In the genomic region with DNA sequence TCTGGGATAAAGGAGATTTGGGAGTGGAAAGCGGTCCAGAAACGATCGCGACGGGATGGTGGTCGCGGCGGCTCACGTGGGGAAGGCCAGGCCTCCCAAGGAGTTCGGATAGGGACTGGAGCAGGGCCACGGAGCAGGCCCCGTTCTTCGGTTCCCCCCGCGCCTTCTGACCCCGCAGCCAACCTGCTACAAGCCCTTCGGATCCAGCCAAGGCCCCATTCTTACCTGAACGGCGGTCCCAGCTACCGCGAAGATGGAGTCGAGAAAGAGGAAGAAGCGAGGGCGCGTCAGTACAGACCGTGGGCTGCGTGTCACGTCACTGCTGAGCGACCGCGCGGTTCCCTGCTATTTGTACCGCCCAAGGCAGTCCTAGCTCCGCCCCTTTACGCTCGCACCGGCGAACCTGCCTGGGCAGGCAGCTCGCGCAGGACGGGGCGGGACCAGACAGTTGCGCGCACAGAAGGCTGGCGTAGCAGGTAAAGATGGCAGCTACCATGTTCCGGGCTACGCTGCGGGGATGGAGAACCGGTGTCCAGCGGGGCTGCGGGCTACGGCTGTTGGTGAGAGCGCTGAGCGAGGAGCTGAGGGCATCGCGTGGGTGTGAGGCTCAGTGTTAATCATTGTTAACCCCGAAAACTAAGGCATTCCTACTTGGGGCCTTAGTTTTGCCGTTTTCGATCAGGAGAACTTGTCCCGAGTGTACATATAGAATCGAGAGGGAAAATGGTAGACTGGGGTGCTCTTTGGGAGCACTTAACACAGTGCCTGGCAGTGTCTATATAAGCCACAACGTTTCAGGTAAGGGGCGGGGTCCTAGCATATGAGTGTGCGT, we compare ENCODE assay signal across 8 cellular contexts. TPM values are rescaled to one million over a fixed set of nuclear protein-coding genes. Genes with fewer than 3 reads are reported as not detected.
A peak's percentile ranks its signal among the peaks of the same experiment; 100 is the strongest.
DNase-seq lines count a peak whose midpoint lies in the region; ATAC-seq and TF ChIP-seq lines count a peak whose summit lies in the region.

A gene (minus strand): TSS at position 270 of the 832 bp plus-strand sequence. CDS start 321 bp downstream, outside the sequence.
A gene (plus strand): TSS at position 457 of the 832 bp plus-strand sequence. CDS start 26 bp downstream, at position 483.

- H3K9me3 ChIP-seq in BE2C = no peaks in the 10 kb centered on the region

- peaks cover 10% of the 10 kb centered on the region for H3K36me3 ChIP-seq in BE2C

- H3K27ac ChIP-seq in coronary artery = peak within 1 kb of the TSS; percentile 92 to 97

- H3K4me3 ChIP-seq in BE2C (ENCODE audit: low read depth, low read length) (peak within 1 kb of the TSS; percentile 88), coronary artery (peak within 1 kb of the TSS; percentile 77)

- no peaks in the 10 kb centered on the region for H3K27me3 Mint-ChIP-seq in activated CD4-positive, alpha-beta T cell treated with anti-CD3 and anti-CD28 coated beads, Interleukin-2, amount 10 ng/mL, durations not matched to agents 24 days and 14 days

- peaks cover 37% of the 10 kb centered on the region for H3K4me1 Mint-ChIP-seq in activated CD4-positive, alpha-beta T cell treated with anti-CD3 and anti-CD28 coated beads, Interleukin-2, amount 10 ng/mL, durations not matched to agents 24 days and 14 days

- intact Hi-C loops in activated CD4-positive, alpha-beta T cell treated with anti-CD3 and anti-CD28 coated beads, Interleukin-2, amount 10 ng/mL, durations not matched to agents 24 days and 14 days (cut with micrococcal nuclease) = loop anchor here (1.0 kb wide), 5 partner anchors 12 to 205 kb away; a partner anchor contains a TSS

- no peaks in the 10 kb centered on the region for H3K4me1 ChIP-seq in BE2C

- TF ChIP-seq CTCF in BE2C (IDR thresholded peaks at IDR 0.05; ENCODE audit: low read depth, low read length) = no peak
- TF ChIP-seq CTCF in coronary artery (IDR thresholded peaks at IDR 0.05) = no peak

- peak; percentile 94 for DNase-seq in BE2C
- DNase-seq in GM19240 (ENCODE audit: insufficient read length, low spot score) = peak; percentile 96
- DNase-seq in NCI-H526 treated with DMSO at 0.1 percent for 48 hours (lab: John Stamatoyannopoulos, UW) = peak; percentile 98
- DNase-seq in activated CD4-positive, alpha-beta T cell treated with anti-CD3 and anti-CD28 coated beads, Interleukin-2, amount 10 ng/mL, durations not matched to agents 24 days and 14 days = peak; percentile 100
- peak; percentile 98 for DNase-seq in coronary artery (ENCODE audit: low spot score)
- peak; percentile 99 for DNase-seq in left kidney (ENCODE audit: low read depth, low spot score)
- peak; percentile 99 for DNase-seq in stimulated activated CD4-positive, alpha-beta T cell treated with anti-CD3 and anti-CD28 coated beads, Interleukin-2, amount 100 ng/mL, for 24 hours

- peak; percentile 70 for ATAC-seq in HG03460 (IDR thresholded peaks at IDR 0.05; ENCODE audit: unreplicated experiment)

- H3K36me3 Mint-ChIP-seq in activated CD4-positive, alpha-beta T cell treated with anti-CD3 and anti-CD28 coated beads, Interleukin-2, amount 10 ng/mL, durations not matched to agents 24 days and 14 days (ENCODE audit: low read depth) = peaks cover 66% of the 10 kb centered on the region

- H3K27me3 ChIP-seq in BE2C = no peaks in the 10 kb centered on the region

- peak within 1 kb of the TSS; percentile 100 for H3K4me3 Mint-ChIP-seq in activated CD4-positive, alpha-beta T cell treated with anti-CD3 and anti-CD28 coated beads, Interleukin-2, amount 10 ng/mL, durations not matched to agents 24 days and 14 days

- H3K9me3 Mint-ChIP-seq in activated CD4-positive, alpha-beta T cell treated with anti-CD3 and anti-CD28 coated beads, Interleukin-2, amount 10 ng/mL, durations not matched to agents 24 days and 14 days = no peaks in the 10 kb centered on the region

- peak within 1 kb of the TSS; percentile 100 for H3K27ac Mint-ChIP-seq in activated CD4-positive, alpha-beta T cell treated with anti-CD3 and anti-CD28 coated beads, Interleukin-2, amount 10 ng/mL, durations not matched to agents 24 days and 14 days

RNA-seq across cellular contexts. Expression of the first gene that starts in this region (rescaled TPM):
- polyA plus RNA-seq in BE2C (2012; ENCODE audit: insufficient read depth, insufficient read length, low read depth) = 1,521 TPM
- 1,048 and 1,049 TPM in 2 replicates for total RNA-seq in activated CD4-positive, alpha-beta T cell treated with anti-CD3 and anti-CD28 coated beads, Interleukin-2, amount 10 ng/mL, durations not matched to agents 24 days and 14 days

RNA-seq across cellular contexts. Expression of the second gene that starts in this region (rescaled TPM):
- polyA plus RNA-seq in BE2C (2012; ENCODE audit: insufficient read depth, insufficient read length, low read depth) = 53.6 TPM
- 78.1 and 81.4 TPM in 2 replicates for total RNA-seq in activated CD4-positive, alpha-beta T cell treated with anti-CD3 and anti-CD28 coated beads, Interleukin-2, amount 10 ng/mL, durations not matched to agents 24 days and 14 days

Comparison
In these comparisons a context has a peak if more than half of its experiments do, and no peak if none do; other contexts are left out.
1. Peak in every context shown above with its lines: DNase-seq, ATAC-seq, H3K4me3 ChIP-seq and H3K27ac ChIP-seq.